Comparison of ENCODE assay signal across 16 cellular contexts in genomic region chr10:84367256-84367655, GRCh38. TPM values are rescaled to one million over a fixed set of nuclear protein-coding genes. Genes with fewer than 3 reads are reported as not detected.
DNase-seq lines count a peak whose midpoint lies in the region; ATAC-seq and TF ChIP-seq lines count a peak whose summit lies in the region.
"Had no signal": no experiment of that assay in that cellular context is flagged by ENCODE, and none has a peak within 500 bp of the region (broad histone marks: within the 10 kb centered on the region; RNA-seq: fewer than 3 reads in every experiment).

No MANE protein-coding gene starts in this region.

- no peak for TF ChIP-seq CTCF in WTC11 (IDR thresholded peaks at IDR 0.05)
- no peak for TF ChIP-seq CTCF in Peyer's patch (IDR thresholded peaks at IDR 0.05)

- H3K4me3 Mint-ChIP-seq in activated T-cell treated with anti-CD3 and anti-CD28 coated beads, Interleukin-2, amount 50 U/mL, for 72 hours: no peak overlapping the region
- H3K4me3 Mint-ChIP-seq in activated T-cell treated with anti-CD3 and anti-CD28 coated beads, Interleukin-2, amount 50 U/mL, for 4 hours: no peak overlapping the region
- H3K4me3 Mint-ChIP-seq in CD8-positive, alpha-beta memory T cell: peak overlapping the region in 1 of 7 donors; percentile 33
- H3K4me3 Mint-ChIP-seq in WTC11: no peak overlapping the region
- H3K4me3 Mint-ChIP-seq: CD14-positive monocyte, HFFc6 had no signal

- no peak for TF ChIP-seq POLR2A in Peyer's patch (IDR thresholded peaks at IDR 0.05)

- H4K8ac ChIP-seq in trophoblast cell (ENCODE audit: low read depth, low read length): no peak overlapping the region

- H2BK12ac ChIP-seq in trophoblast cell (ENCODE audit: low read length): no peak overlapping the region

- peak overlapping the region; percentile 10 for H3K27ac Mint-ChIP-seq in activated T-cell treated with anti-CD3 and anti-CD28 coated beads, Interleukin-2, amount 50 U/mL, for 72 hours
- H3K27ac Mint-ChIP-seq in CD8-positive, alpha-beta memory T cell: peak overlapping the region in 7 of 8 donors; percentile 1 to 77 (median 37)
- H3K27ac Mint-ChIP-seq in WTC11: no peak overlapping the region
- H3K27ac Mint-ChIP-seq: CD14-positive monocyte, HFFc6 had no signal

- H4K91ac ChIP-seq in trophoblast cell (ENCODE audit: low read depth, low read length): no peak overlapping the region

- no peak overlapping the region for H2AFZ ChIP-seq in trophoblast cell (ENCODE audit: insufficient read depth, low read length, poor library complexity)

- POLR2A ChIA-PET in CD8-positive, alpha-beta memory T cell (lab: Charles Lee): no interaction called here
- POLR2A ChIA-PET in WTC11 (lab: Charles Lee): no interaction called here

- no peaks in the 10 kb centered on the region for H3K27me3 ChIP-seq in CD8-positive, alpha-beta memory T cell (ENCODE audit: insufficient read depth, low read length, poor library complexity, severe bottlenecking)
- H3K27me3 ChIP-seq in trophoblast cell (ENCODE audit: insufficient read depth, low read length) (no peaks in the 10 kb centered on the region), Peyer's patch (no peaks in the 10 kb centered on the region)

- no CpG with 5 or more reads among the region's 6 CpGs for WGBS in trophoblast cell (ENCODE audit: extremely low coverage, insufficient coverage, insufficient read length)

- H3K23ac ChIP-seq in trophoblast cell (ENCODE audit: low read length): no peak overlapping the region

- H3K27me3 Mint-ChIP-seq in activated T-cell treated with anti-CD3 and anti-CD28 coated beads, Interleukin-2, amount 50 U/mL, for 72 hours (ENCODE audit: low read depth): no peaks in the 10 kb centered on the region
- no peaks in the 10 kb centered on the region for H3K27me3 Mint-ChIP-seq in activated T-cell treated with anti-CD3 and anti-CD28 coated beads, Interleukin-2, amount 50 U/mL, for 4 hours (ENCODE audit: low read depth)
- H3K27me3 Mint-ChIP-seq in CD8-positive, alpha-beta memory T cell: no peaks in the 10 kb centered on the region
- H3K27me3 Mint-ChIP-seq in WTC11 (ENCODE audit: low read depth): no peaks in the 10 kb centered on the region

- no peak overlapping the region for H3K4me3 ChIP-seq in CD8-positive, alpha-beta memory T cell (ENCODE audit: low read length)
- H3K4me3 ChIP-seq in trophoblast cell (ENCODE audit: low read depth, low read length): no peak overlapping the region
- no peak overlapping the region for H3K4me3 ChIP-seq in Peyer's patch
- H3K4me3 ChIP-seq: HAP-1 had no signal

- no peaks in the 10 kb centered on the region for H3K79me1 ChIP-seq in trophoblast cell (ENCODE audit: low read length)

- no peak for ATAC-seq in activated T-cell treated with anti-CD3 and anti-CD28 coated beads, Interleukin-2, amount 50 U/mL, for 72 hours (replicated peaks in 1 of 2)
- no peak for ATAC-seq in activated T-cell treated with anti-CD3 and anti-CD28 coated beads, Interleukin-2, amount 50 U/mL, for 4 hours
- ATAC-seq in WTC11 (peak; percentile 18; the same call in 1 of the 2 replicates), GM18858 (IDR thresholded peaks at IDR 0.05; ENCODE audit: unreplicated experiment) (no peak)

- H3K4me1 Mint-ChIP-seq in activated T-cell treated with anti-CD3 and anti-CD28 coated beads, Interleukin-2, amount 50 U/mL, for 72 hours (ENCODE audit: low read depth): peaks cover 32% of the 10 kb centered on the region
- H3K4me1 Mint-ChIP-seq in activated T-cell treated with anti-CD3 and anti-CD28 coated beads, Interleukin-2, amount 50 U/mL, for 4 hours (ENCODE audit: low read depth): peaks cover 56% of the 10 kb centered on the region
- H3K4me1 Mint-ChIP-seq in CD8-positive, alpha-beta memory T cell: peaks cover 58 to 90% (median 82%) of the 10 kb centered on the region in 3 donors
- peaks cover 11% of the 10 kb centered on the region for H3K4me1 Mint-ChIP-seq in WTC11

- H3K9me3 ChIP-seq in CD8-positive, alpha-beta memory T cell (ENCODE audit: low read length): no peaks in the 10 kb centered on the region
- H3K9me3 ChIP-seq in trophoblast cell (ENCODE audit: insufficient read depth, low read depth, low read length): no peaks in the 10 kb centered on the region
- H3K9me3 ChIP-seq in Peyer's patch: no peaks in the 10 kb centered on the region
- H3K9me3 ChIP-seq: HAP-1 had no signal

- H2BK120ac ChIP-seq in trophoblast cell (ENCODE audit: insufficient read depth, low read length, poor library complexity): no peak overlapping the region

- H4K12ac ChIP-seq in trophoblast cell (ENCODE audit: low read depth, low read length): no peak overlapping the region

- H3K4me2 ChIP-seq in trophoblast cell (ENCODE audit: low read length): no peak overlapping the region

- H3K4me1 ChIP-seq in CD8-positive, alpha-beta memory T cell (ENCODE audit: insufficient read depth, low read length): no peaks in the 10 kb centered on the region
- H3K4me1 ChIP-seq in trophoblast cell (ENCODE audit: control insufficient read depth in 1 of 2, insufficient read depth in 2 of 2, low read length in 2 of 2): no peaks in the 10 kb centered on the region
- peaks cover 0 to 9% (median 3%) of the 10 kb centered on the region in 4 donors for H3K4me1 ChIP-seq in Peyer's patch

- H3K79me2 ChIP-seq in trophoblast cell (ENCODE audit: control insufficient read depth, insufficient read depth, low read length, poor library complexity): peaks cover 2% of the 10 kb centered on the region

- H3K36me3 ChIP-seq in CD8-positive, alpha-beta memory T cell (ENCODE audit: insufficient read depth, low read length): peaks cover 12% of the 10 kb centered on the region
- H3K36me3 ChIP-seq in trophoblast cell (ENCODE audit: control insufficient read depth in 1 of 2, insufficient read depth in 2 of 2, low read length in 2 of 2): peaks cover 0 to 6% of the 10 kb centered on the region in 2 experiments
- H3K36me3 ChIP-seq in Peyer's patch: peaks cover 0 to 14% (median 0%) of the 10 kb centered on the region in 3 donors

- H3K4ac ChIP-seq in trophoblast cell (ENCODE audit: low read depth, low read length): peak overlapping the region; percentile 55

- peaks cover under 1 to 2% of the 10 kb centered on the region in 2 donors for H3K36me3 Mint-ChIP-seq in activated T-cell treated with anti-CD3 and anti-CD28 coated beads, Interleukin-2, amount 50 U/mL, for 72 hours (ENCODE audit: insufficient read depth in 2 of 2)
- H3K36me3 Mint-ChIP-seq in activated T-cell treated with anti-CD3 and anti-CD28 coated beads, Interleukin-2, amount 50 U/mL, for 4 hours (ENCODE audit: insufficient read depth): peaks cover 30% of the 10 kb centered on the region
- peaks cover 0 to 30% (median 12%) of the 10 kb centered on the region in 3 donors for H3K36me3 Mint-ChIP-seq in CD8-positive, alpha-beta memory T cell
- peaks cover 15% of the 10 kb centered on the region for H3K36me3 Mint-ChIP-seq in WTC11

- H2AK5ac ChIP-seq in trophoblast cell (ENCODE audit: low read length): no peak overlapping the region

- H3K18ac ChIP-seq in trophoblast cell (ENCODE audit: low read length): no peak overlapping the region

- H3K9ac ChIP-seq in trophoblast cell (ENCODE audit: low read length): no peak overlapping the region

- no peaks in the 10 kb centered on the region for H3K9me3 Mint-ChIP-seq in activated T-cell treated with anti-CD3 and anti-CD28 coated beads, Interleukin-2, amount 50 U/mL, for 72 hours
- H3K9me3 Mint-ChIP-seq in activated T-cell treated with anti-CD3 and anti-CD28 coated beads, Interleukin-2, amount 50 U/mL, for 4 hours: no peaks in the 10 kb centered on the region
- H3K9me3 Mint-ChIP-seq in CD8-positive, alpha-beta memory T cell: peaks cover 0 to 4% (median 0%) of the 10 kb centered on the region in 5 donors
- H3K9me3 Mint-ChIP-seq in WTC11: peaks cover 5% of the 10 kb centered on the region
- H3K9me3 Mint-ChIP-seq: CD14-positive monocyte, HFFc6 had no signal

- H3K14ac ChIP-seq in trophoblast cell (ENCODE audit: low read length): no peak overlapping the region

- no peak overlapping the region for H3K27ac ChIP-seq in CD8-positive, alpha-beta memory T cell (ENCODE audit: low read depth, low read length)
- H3K27ac ChIP-seq in trophoblast cell (ENCODE audit: low read depth, low read length) (no peak overlapping the region), Peyer's patch (no peak overlapping the region)
- H3K27ac ChIP-seq: 22Rv1 had no signal

- H2BK5ac ChIP-seq in trophoblast cell (ENCODE audit: low read depth, low read length, poor library complexity): no peak overlapping the region

- CTCF ChIA-PET in CD8-positive, alpha-beta memory T cell (lab: Charles Lee): no interaction called here
- CTCF ChIA-PET in WTC11 (lab: Charles Lee): interaction anchor here (0.6 kb wide), 1 partner anchor 15 kb away, joined by 4 read pairs; no protein-coding TSS in a partner anchor

- no peak for DNase-seq in activated T-cell treated with anti-CD3 and anti-CD28 coated beads, Interleukin-2, amount 50 U/mL, for 72 hours
- no peak for DNase-seq in activated T-cell treated with anti-CD3 and anti-CD28 coated beads, Interleukin-2, amount 50 U/mL, for 4 hours
- no peak for DNase-seq in CD8-positive, alpha-beta memory T cell
- no peak for DNase-seq in WTC11 (ENCODE audit: low spot score)
- no peak for DNase-seq in trophoblast cell
- DNase-seq in Peyer's patch: no peak
- DNase-seq in HT-29 (ENCODE audit: low spot score): no peak
- DNase-seq: Calu3, DMS 273 treated with DMSO at 0.1 percent for 48 hours, DMS79, GOT3, HFFc6 had no signal

TF ChIP-seq in WTC11, 78 proteins besides CTCF, POLR2A, EP300 and RAD21 (continues in another document):
- no peak for TF ChIP-seq EMX1 (CRISPR knock-in tag; IDR thresholded peaks at IDR 0.05)
- TF ChIP-seq NFYB (CRISPR knock-in tag; conservative IDR thresholded peaks at IDR 0.05; ENCODE audit: low read depth): no peak
- no peak for TF ChIP-seq USF1 (CRISPR knock-in tag; IDR thresholded peaks at IDR 0.05)
- no peak for TF ChIP-seq NR2C2 (CRISPR knock-in tag; IDR thresholded peaks at IDR 0.05)
- no peak for TF ChIP-seq ZNF317 (CRISPR knock-in tag; IDR thresholded peaks at IDR 0.05; ENCODE audit: borderline replicate concordance, low read depth)
- no peak for TF ChIP-seq ZNF423 (CRISPR knock-in tag; IDR thresholded peaks at IDR 0.05)
- no peak for TF ChIP-seq KAT7 (CRISPR knock-in tag; IDR thresholded peaks at IDR 0.05; ENCODE audit: borderline replicate concordance)

RNA-seq across cellular contexts. Expression of gene CCSER2, which starts 38.9 kb away (rescaled TPM):
- 10 to 100 TPM; 93.7 to 99.1 TPM for total RNA-seq in activated T-cell treated with anti-CD3 and anti-CD28 coated beads, Interleukin-2, amount 50 U/mL, for 72 hours
- total RNA-seq in activated T-cell treated with anti-CD3 and anti-CD28 coated beads, Interleukin-2, amount 50 U/mL, for 4 hours: 10 to 100 TPM; 37.1 to 42.0 (median 40.9) TPM
- 10 to 100 TPM; 62.6 to 74.5 TPM for total RNA-seq in CD8-positive, alpha-beta memory T cell
- polyA plus RNA-seq in CD8-positive, alpha-beta memory T cell: 114 TPM
- total RNA-seq in WTC11 (2021): 21.4 to 30.6 TPM (median 22.7 TPM) in 3 replicates
- 148 and 154 TPM in 2 replicates for polyA plus RNA-seq in trophoblast cell (2013)
- total RNA-seq in Peyer's patch: 10 to 100 TPM; 33.7 to 63.9 (median 47.5) TPM
- total RNA-seq in HT-29 (2014; rRNA removed; shearing (Covaris generic)): 2.7 and 7.4 TPM in 2 replicates
